Comparison of ENCODE assay signal across 10 cellular contexts in the genomic region with DNA sequence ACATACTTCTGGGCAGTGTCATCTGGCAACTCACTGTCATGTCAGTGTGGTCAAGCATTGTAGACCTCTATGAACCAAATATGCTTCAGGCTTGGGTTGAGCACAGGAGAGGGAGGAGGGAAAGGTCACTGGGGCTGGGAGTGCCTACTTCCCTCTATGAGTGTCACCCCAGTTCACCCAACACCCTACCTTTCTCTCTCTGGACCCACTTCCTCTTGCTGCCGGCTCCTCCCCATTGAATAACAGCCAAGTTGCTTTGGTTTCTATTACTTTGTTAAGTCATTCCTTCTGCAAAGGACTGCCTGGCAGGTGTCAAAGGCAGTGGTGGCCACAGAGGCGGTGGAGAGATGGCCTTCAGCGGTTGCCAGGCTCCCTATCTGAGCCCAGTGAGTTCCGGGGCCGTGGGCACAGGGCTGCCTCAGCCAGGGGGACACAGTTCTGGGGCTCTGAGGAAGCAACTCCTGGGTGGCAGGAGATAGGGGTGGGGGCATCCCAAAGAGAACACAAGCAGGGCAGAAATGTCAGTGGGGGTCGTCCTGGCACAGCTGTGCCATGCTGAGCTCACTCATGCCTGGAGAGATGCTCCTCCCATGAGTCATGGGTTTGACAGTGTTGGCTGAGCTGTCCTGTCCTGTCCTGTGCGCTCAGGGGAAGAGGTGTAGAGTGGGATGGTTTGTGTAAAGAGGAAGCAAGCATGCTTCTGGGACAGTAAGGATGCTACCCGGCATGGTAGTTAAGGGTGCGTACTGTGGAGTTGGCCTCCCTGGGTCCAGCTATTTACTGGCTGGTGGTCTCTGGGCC. TPM values are rescaled to one million over a fixed set of nuclear protein-coding genes. Genes with fewer than 3 reads are reported as not detected.
A peak's percentile ranks its signal among the peaks of the same experiment; 100 is the strongest.
DNase-seq lines count a peak whose midpoint lies in the region; ATAC-seq and TF ChIP-seq lines count a peak whose summit lies in the region.
"Not testable (repeated sequence)": the region's sequence is repeated elsewhere in the genome, so short reads cannot be mapped to it uniquely, and the experiment has no call there.
"Had no signal": no experiment of that assay in that cellular context is flagged by ENCODE, and none has a peak within 500 bp of the region (broad histone marks: within the 10 kb centered on the region; RNA-seq: fewer than 3 reads in every experiment).

A gene (plus strand): TSS at position 282 of the 801 bp plus-strand sequence. CDS start 66 bp downstream, at position 348.

- not testable (repeated sequence) for H3K4me2 ChIP-seq in OCI-LY7 (ENCODE audit: low read length)

- not testable (repeated sequence) for H3K27me3 ChIP-seq in CD4-positive, alpha-beta memory T cell (ENCODE audit: insufficient read depth, low read length); heart left ventricle; psoas muscle (ENCODE audit: insufficient read depth in 3 of 3, low read length in 2 of 3)

- 65 to 81% (median 70%) methylated on average over 6 to 7 of the region's 9 CpGs for WGBS in heart left ventricle, 4 donors
- 49 to 64% (median 61%) methylated on average over 5 to 6 of the region's 9 CpGs for WGBS in psoas muscle, 3 donors

- H3K36me3 Mint-ChIP-seq in CD4-positive, alpha-beta memory T cell; HFFc6 (ENCODE audit: low read depth); activated T-cell treated with anti-CD3 and anti-CD28 coated beads, Interleukin-2, amount 50 U/mL, for 24 hours (ENCODE audit: low read depth): not testable (repeated sequence)

- TF ChIP-seq POLR2A in heart left ventricle (IDR thresholded peaks at IDR 0.05) = not testable (repeated sequence)

- H3K4me1 ChIP-seq in CD4-positive, alpha-beta memory T cell (ENCODE audit: insufficient read depth, low read length); OCI-LY7 (ENCODE audit: insufficient read depth, low read length, poor library complexity, severe bottlenecking); heart left ventricle; psoas muscle: not testable (repeated sequence)

- H3K4me1 Mint-ChIP-seq in CD4-positive, alpha-beta memory T cell; activated T-cell treated with anti-CD3 and anti-CD28 coated beads, Interleukin-2, amount 50 U/mL, for 24 hours (ENCODE audit: low read depth): not testable (repeated sequence)
- H3K4me1 Mint-ChIP-seq in HFFc6 (ENCODE audit: low read depth) = peaks cover 19% of the 10 kb centered on the region

- not testable (repeated sequence) for BruUV-seq in OCI-LY7 (replicated peaks; lab: Mats Ljungman, UMichigan)

- H3K9me2 ChIP-seq in OCI-LY7 (ENCODE audit: insufficient read depth, low read length) = not testable (repeated sequence)

- H2AFZ ChIP-seq in OCI-LY7 (ENCODE audit: low read length) = not testable (repeated sequence)

- H3K27ac Mint-ChIP-seq in CD4-positive, alpha-beta memory T cell = peak within 1 kb of the TSS in 3 of 7 donors; percentile 43 to 81 (median 51)
- peak within 1 kb of the TSS; percentile 73 for H3K27ac Mint-ChIP-seq in HFFc6
- H3K27ac Mint-ChIP-seq in activated T-cell treated with anti-CD3 and anti-CD28 coated beads, Interleukin-2, amount 50 U/mL, for 24 hours = peak within 1 kb of the TSS; percentile 26

- ATAC-seq in GM19023 (IDR thresholded peaks at IDR 0.05; ENCODE audit: unreplicated experiment) (peak; percentile 70), HG03439 (IDR thresholded peaks at IDR 0.05; ENCODE audit: unreplicated experiment) (peak; percentile 72), heart left ventricle (peak in 3 of 4 donors; percentile 25 to 56 (median 34)), psoas muscle (peak in 3 of 4 donors; percentile 16 to 62 (median 45))

- not testable (repeated sequence) for H3K79me2 ChIP-seq in OCI-LY7 (ENCODE audit: insufficient read depth, low read depth, low read length)

- not testable (repeated sequence) for H3K36me3 ChIP-seq in CD4-positive, alpha-beta memory T cell (ENCODE audit: insufficient read depth, low read length); OCI-LY7 (ENCODE audit: insufficient read depth, low read length); heart left ventricle; psoas muscle (ENCODE audit: insufficient read depth in 1 of 2, low read depth in 1 of 2)

- DNase-seq in CD4-positive, alpha-beta memory T cell = peak in 2 of 5 donors; percentile 5 to 21
- DNase-seq in HFFc6 = peak; percentile 43
- DNase-seq in OCI-LY7 (ENCODE audit: low spot score) = peak; percentile 5
- DNase-seq in activated T-cell treated with anti-CD3 and anti-CD28 coated beads, Interleukin-2, amount 50 U/mL, for 24 hours = peak; percentile 41
- not testable (repeated sequence) for DNase-seq in heart left ventricle, psoas muscle

- H3K4me3 ChIP-seq in CD4-positive, alpha-beta memory T cell (ENCODE audit: low read length in 2 of 2); OCI-LY7 (ENCODE audit: low read depth, low read length, poor library complexity, severe bottlenecking); heart left ventricle; psoas muscle: not testable (repeated sequence)

- H3K27me3 Mint-ChIP-seq in CD4-positive, alpha-beta memory T cell; HFFc6 (ENCODE audit: insufficient read depth); activated T-cell treated with anti-CD3 and anti-CD28 coated beads, Interleukin-2, amount 50 U/mL, for 24 hours: not testable (repeated sequence)

- TF ChIP-seq CTCF in HFFc6 (IDR thresholded peaks at IDR 0.05); OCI-LY7 (conservative IDR thresholded peaks at IDR 0.05; ENCODE audit: low read length); heart left ventricle (IDR thresholded peaks at IDR 0.05); psoas muscle (IDR thresholded peaks at IDR 0.05): not testable (repeated sequence)

- not testable (repeated sequence) for H4K20me1 ChIP-seq in OCI-LY7 (ENCODE audit: insufficient read depth, low read length)

- CTCF ChIA-PET in CD4-positive, alpha-beta memory T cell (lab: Charles Lee; ENCODE audit: partially characterized antibody); OCI-LY7 (lab: Charles Lee; ENCODE audit: unreplicated experiment): not testable (repeated sequence)

- not testable (repeated sequence) for H3K27ac ChIP-seq in CD4-positive, alpha-beta memory T cell (ENCODE audit: low read depth, low read length); OCI-LY7 (ENCODE audit: low read depth, low read length, poor library complexity, severe bottlenecking); heart left ventricle; psoas muscle

- not testable (repeated sequence) for H3K9me3 Mint-ChIP-seq in CD4-positive, alpha-beta memory T cell; HFFc6; activated T-cell treated with anti-CD3 and anti-CD28 coated beads, Interleukin-2, amount 50 U/mL, for 24 hours

- not testable (repeated sequence) for H3K9me3 ChIP-seq in CD4-positive, alpha-beta memory T cell (ENCODE audit: control insufficient read depth in 1 of 2, low read length in 2 of 2); OCI-LY7 (ENCODE audit: low read length); heart left ventricle; psoas muscle

- H3K4me3 Mint-ChIP-seq in CD4-positive, alpha-beta memory T cell = peak within 1 kb of the TSS in 5 of 8 donors; percentile 48 to 76 (median 57)
- peak within 1 kb of the TSS; percentile 52 for H3K4me3 Mint-ChIP-seq in HFFc6
- H3K4me3 Mint-ChIP-seq in activated T-cell treated with anti-CD3 and anti-CD28 coated beads, Interleukin-2, amount 50 U/mL, for 24 hours = not testable (repeated sequence)

- POLR2A ChIA-PET in CD4-positive, alpha-beta memory T cell (lab: Charles Lee; ENCODE audit: partially characterized antibody); OCI-LY7 (lab: Charles Lee): not testable (repeated sequence)

- intact Hi-C loops in CD4-positive, alpha-beta memory T cell (cut with micrococcal nuclease); OCI-LY7 (cut with micrococcal nuclease; ENCODE audit: unreplicated experiment); heart left ventricle (cut with DNase I); psoas muscle (cut with DNase I): not testable (repeated sequence)

RNA-seq across cellular contexts. Expression of the gene that starts here (rescaled TPM):
- not detected for total RNA-seq in CD4-positive, alpha-beta memory T cell
- polyA plus RNA-seq in CD4-positive, alpha-beta memory T cell = not detected
- under 1 TPM in 2 of 6 experiments, not detected in 4; 0.17 to 0.23 TPM for total RNA-seq in HFFc6 (2021; fragmentation: NEBNext Ultra II Directional; extraction: Animal tissue kit (Norgen Biotek cat#: 25700))
- not detected in 2 replicates for total RNA-seq in OCI-LY7 (2014; rRNA removed; shearing (Covaris generic))
- total RNA-seq in OCI-LY7 (2022) (not detected in 2 replicates), heart left ventricle (under 1 TPM in 1 of 9 donors, not detected in 8; 0.43 TPM), psoas muscle (1 to 10 TPM in 1 of 4 donors, not detected in 3; 1.0 TPM)
- polyA plus RNA-seq in heart left ventricle (not detected), psoas muscle (under 1 TPM in 1 of 3 donors, not detected in 2; 0.04 TPM)
- total RNA-seq: HepG2, PC-3 had no signal
- polyA plus RNA-seq: HepG2 had no signal

Comparison
In these comparisons a context has a peak if more than half of its experiments do, and no peak if none do; other contexts are left out.
1. Peak in DNase-seq in HFFc6; RNA of the gene not detected or under 1 TPM.
2. Peak in DNase-seq in OCI-LY7; RNA of the gene not detected or under 1 TPM.
3. Peak in ATAC-seq in heart left ventricle; RNA of the gene not detected or under 1 TPM.